15 cellular contexts compared by ENCODE assay signal in genomic region chr1:201813226-201813625, GRCh38. TPM values are rescaled to one million over a fixed set of nuclear protein-coding genes. Genes with fewer than 3 reads are reported as not detected.
DNase-seq lines count a peak whose midpoint lies in the region; ATAC-seq, FAIRE-seq and TF ChIP-seq lines count a peak whose summit lies in the region.
"Had no signal": no experiment of that assay in that cellular context is flagged by ENCODE, and none has a peak within 500 bp of the region (broad histone marks: within the 10 kb centered on the region; RNA-seq: fewer than 3 reads in every experiment).

No MANE protein-coding gene starts in this region.

- peaks cover 92% of the 10 kb centered on the region for H3K36me3 ChIP-seq in cardiac muscle cell
- H3K36me3 ChIP-seq in heart right ventricle = peaks cover 15 to 100% (median 96%) of the 10 kb centered on the region in 9 donors
- peaks cover 36 to 68% of the 10 kb centered on the region in 2 experiments for H3K36me3 ChIP-seq in endothelial cell of umbilical vein (ENCODE audit: control insufficient read depth in 2 of 2, extremely low read depth in 1 of 2, insufficient read depth in 2 of 2, low read length in 2 of 2)

- H3K4me3 ChIP-seq in cardiac muscle cell (no peak overlapping the region), heart right ventricle (no peak overlapping the region), endothelial cell of umbilical vein (replicated peaks in 1 of 3; ENCODE audit: insufficient read depth in 1 of 3, low read depth in 1 of 3, low read length in 3 of 3) (no peak overlapping the region)
- H3K4me3 ChIP-seq: BLaER1 treated with 17β-estradiol and CSF1 and Interleukin-3, amounts not matched to agents 10 nM and 100 nM; GM23248 had no signal

- H2AFZ ChIP-seq in endothelial cell of umbilical vein (ENCODE audit: low read depth, low read length) = no peak overlapping the region
- H2AFZ ChIP-seq: GM23248 had no signal

- BruUV-seq in endothelial cell of umbilical vein (replicated peaks; lab: Mats Ljungman, UMichigan) = no TSS peak

- H3K9ac ChIP-seq in endothelial cell of umbilical vein (replicated peaks; ENCODE audit: extremely low read depth, insufficient read depth, low read length) = no peak overlapping the region
- H3K9ac ChIP-seq: BLaER1 treated with 17β-estradiol and CSF1 and Interleukin-3, amounts not matched to agents 10 nM and 100 nM; GM23248 had no signal

- dilution Hi-C loops in endothelial cell of umbilical vein (cut with MboI; ENCODE audit: extremely low pct_ligation_motif_present, low sequenced_read_pairs) = no loop called here

- H3K4me1 Mint-ChIP-seq in osteocyte (ENCODE audit: unreplicated experiment) = no peaks in the 10 kb centered on the region
- H3K4me1 Mint-ChIP-seq: CD4-positive, CD25-positive, alpha-beta regulatory T cell had no signal

- H3K4me1 ChIP-seq in cardiac muscle cell (ENCODE audit: low read depth) (no peaks in the 10 kb centered on the region), heart right ventricle (peaks cover 0 to 5% (median 0%) of the 10 kb centered on the region in 9 donors), endothelial cell of umbilical vein (ENCODE audit: control insufficient read depth, extremely low read depth, insufficient read depth, low read length) (no peaks in the 10 kb centered on the region)
- H3K4me1 ChIP-seq: BLaER1 treated with 17β-estradiol and CSF1 and Interleukin-3, amounts not matched to agents 10 nM and 100 nM had no signal

- H3K36me3 Mint-ChIP-seq in osteocyte (ENCODE audit: unreplicated experiment) = peaks cover 63% of the 10 kb centered on the region

- DNase-seq in cardiac muscle cell (ENCODE audit: low read depth in 1 of 2, low spot score in 1 of 2) (no peak), heart right ventricle (no peak), endothelial cell of umbilical vein (ENCODE audit: low read depth, low spot score) (no peak), osteocyte (ENCODE audit: extremely low spot score, unreplicated experiment) (no peak), NCI-H2107 (lab: John Stamatoyannopoulos, UW) (no peak), germinal center (ENCODE audit: low spot score) (no peak)
- DNase-seq: CD4-positive, CD25-positive, alpha-beta regulatory T cell; DMS53; GM23248 had no signal

- H4K20me1 ChIP-seq in endothelial cell of umbilical vein (replicated peaks; ENCODE audit: control insufficient read depth, extremely low read depth, insufficient read depth, low read length) = no peaks in the 10 kb centered on the region

- H3K27ac Mint-ChIP-seq in osteocyte (ENCODE audit: unreplicated experiment) = peak overlapping the region; percentile 57
- H3K27ac Mint-ChIP-seq: CD4-positive, CD25-positive, alpha-beta regulatory T cell had no signal

- H3K9me3 ChIP-seq in cardiac muscle cell (ENCODE audit: low read depth) (no peaks in the 10 kb centered on the region), heart right ventricle (no peaks in the 10 kb centered on the region), endothelial cell of umbilical vein (replicated peaks; ENCODE audit: control insufficient read depth, insufficient read depth, low read length) (no peaks in the 10 kb centered on the region)
- H3K9me3 ChIP-seq: BLaER1 treated with 17β-estradiol and CSF1 and Interleukin-3, amounts not matched to agents 10 nM and 100 nM had no signal

- no peak for TF ChIP-seq POLR2A in endothelial cell of umbilical vein (IDR thresholded peaks at IDR 0.05; ENCODE audit: low read depth, low read length)

- H3K79me2 ChIP-seq in endothelial cell of umbilical vein (ENCODE audit: control insufficient read depth, insufficient read depth, low read length) = no peaks in the 10 kb centered on the region

- no peaks in the 10 kb centered on the region for H3K27me3 Mint-ChIP-seq in osteocyte (ENCODE audit: unreplicated experiment)
- H3K27me3 Mint-ChIP-seq: CD4-positive, CD25-positive, alpha-beta regulatory T cell had no signal

- peak; percentile 37 for FAIRE-seq in endothelial cell of umbilical vein (lab: Jason Lieb, UNC)
- FAIRE-seq: H54, HepG2 had no signal

- CTCF ChIA-PET in endothelial cell of umbilical vein (lab: Charles Lee) = interaction anchor here (0.7 to 1.9 kb wide), 5 partner anchors 14 to 253 kb away, joined by 3 to 6 read pairs (median 3); partner anchors contain the start of gene IPO9

- TF ChIP-seq CTCF in cardiac muscle cell (IDR thresholded peaks at IDR 0.05; ENCODE audit: low read depth, low read length) (no peak), heart right ventricle (IDR thresholded peaks at IDR 0.05) (no peak), endothelial cell of umbilical vein (IDR thresholded peaks at IDR 0.05; ENCODE audit: extremely low read depth in 1 of 2, insufficient read depth in 1 of 2, low read depth in 1 of 2, low read length in 2 of 2) (no peak), osteocyte (IDR thresholded peaks at IDR 0.05) (no peak)

- POLR2A ChIA-PET in endothelial cell of umbilical vein (lab: Charles Lee) = no interaction called here

- no peaks in the 10 kb centered on the region for H3K9me1 ChIP-seq in endothelial cell of umbilical vein (replicated peaks; ENCODE audit: control insufficient read depth, extremely low read depth, insufficient read depth, low read length)

- H3K4me2 ChIP-seq in endothelial cell of umbilical vein (ENCODE audit: insufficient read depth, low read length) = no peak overlapping the region
- H3K4me2 ChIP-seq: BLaER1 treated with 17β-estradiol and CSF1 and Interleukin-3, amounts not matched to agents 10 nM and 100 nM had no signal

- no peaks in the 10 kb centered on the region for H3K27me3 ChIP-seq in cardiac muscle cell
- no peaks in the 10 kb centered on the region for H3K27me3 ChIP-seq in heart right ventricle
- H3K27me3 ChIP-seq in endothelial cell of umbilical vein (ENCODE audit: control insufficient read depth in 2 of 2, insufficient read depth in 2 of 2, low read length in 2 of 2) = no peaks in the 10 kb centered on the region
- H3K27me3 ChIP-seq: BLaER1 treated with 17β-estradiol and CSF1 and Interleukin-3, amounts not matched to agents 10 nM and 100 nM had no signal

- intact Hi-C loops in heart right ventricle (cut with DNase I) (no loop called here), endothelial cell of umbilical vein (cut with micrococcal nuclease) (no loop called here)

- ATAC-seq in heart right ventricle (no peak), HG02678 (IDR thresholded peaks at IDR 0.05; ENCODE audit: unreplicated experiment) (no peak)
- ATAC-seq: HCT116, HepG2 had no signal

- H3K27ac ChIP-seq in cardiac muscle cell (peak overlapping the region; percentile 45), heart right ventricle (no peak overlapping the region), endothelial cell of umbilical vein (ENCODE audit: insufficient read depth, low read depth, low read length) (no peak overlapping the region)
- H3K27ac ChIP-seq: 22Rv1, GM23248 had no signal

- no peaks in the 10 kb centered on the region for H3K9me3 Mint-ChIP-seq in osteocyte (ENCODE audit: unreplicated experiment)
- H3K9me3 Mint-ChIP-seq: CD4-positive, CD25-positive, alpha-beta regulatory T cell had no signal

- H3K4me3 Mint-ChIP-seq in osteocyte (ENCODE audit: unreplicated experiment) = no peak overlapping the region
- H3K4me3 Mint-ChIP-seq: CD4-positive, CD25-positive, alpha-beta regulatory T cell had no signal

TF ChIP-seq in endothelial cell of umbilical vein, 7 proteins besides CTCF, POLR2A, EP300 and RAD21:
- TF ChIP-seq EZH2 (IDR thresholded peaks at IDR 0.05; ENCODE audit: borderline replicate concordance, low read depth, low read length, severe bottlenecking) (no peak), GATA2 (IDR thresholded peaks at IDR 0.05; ENCODE audit: insufficient read depth, insufficient read length, low read depth, low read length) (no peak), MYC (IDR thresholded peaks at IDR 0.05; ENCODE audit: low read depth, low read length) (no peak)

RNA-seq across cellular contexts. Expression of gene IPO9, which starts 15.7 kb away (rescaled TPM):
- total RNA-seq in cardiac muscle cell (34.7 and 36.9 TPM in 2 replicates), heart right ventricle (10 to 100 TPM; 21.9 to 31.4 (median 27.2) TPM), endothelial cell of umbilical vein (104 and 114 TPM in 2 replicates), osteocyte (63.3 and 65.0 TPM in 2 replicates)
- polyA plus RNA-seq in cardiac muscle cell (61.7 and 82.1 TPM in 2 replicates), heart right ventricle (10 to 100 TPM; 12.0 to 12.9 TPM), endothelial cell of umbilical vein (53.4 and 74.6 TPM in 2 replicates)
- polyA plus RNA-seq in endothelial cell of umbilical vein (2011; cell fraction: cytosol; rRNA removed) = 45.5 and 50.1 TPM in 2 replicates
- polyA plus RNA-seq in endothelial cell of umbilical vein (2011; cell fraction: nucleus; rRNA removed) = 107 and 131 TPM in 2 replicates
- 44.5 and 54.7 TPM in 2 replicates for polyA plus RNA-seq in endothelial cell of umbilical vein (2012)
- polyA minus RNA-seq in endothelial cell of umbilical vein = 110 and 137 TPM in 2 replicates
- 61.2 TPM for polyA minus RNA-seq in endothelial cell of umbilical vein (2011; cell fraction: cytosol; rRNA and poly(A)+ RNA removed)
- polyA minus RNA-seq in endothelial cell of umbilical vein (2011; cell fraction: nucleus; rRNA and poly(A)+ RNA removed) = 56.8 and 85.5 TPM in 2 replicates
